In genomic region chr18:54718436-54718773, GRCh38 we compare ENCODE assay signal across 1 cellular context.
TF ChIP-seq lines count a peak whose summit lies in the region.

No MANE protein-coding gene starts in this region.

TF ChIP-seq in SK-N-SH, 30 proteins besides CTCF, POLR2A, EP300 and RAD21 (continued from another document):
- TF ChIP-seq NRF1 (IDR thresholded peaks at IDR 0.05; ENCODE audit: low read depth, low read length): no peak
- no peak for TF ChIP-seq TEAD4 (IDR thresholded peaks at IDR 0.05; ENCODE audit: borderline replicate concordance, insufficient read depth)
- TF ChIP-seq REST (IDR thresholded peaks at IDR 0.05; ENCODE audit: low read depth, low read length): no peak
- TF ChIP-seq EZH2phosphoT487 (IDR thresholded peaks at IDR 0.05; ENCODE audit: borderline replicate concordance, low read depth): no peak
- no peak for TF ChIP-seq JUND (IDR thresholded peaks at IDR 0.05)
- TF ChIP-seq GABPA (IDR thresholded peaks at IDR 0.05; ENCODE audit: low read depth): no peak
- no peak for TF ChIP-seq SMC3 (IDR thresholded peaks at IDR 0.05; ENCODE audit: low read depth, low read length)
- no peak for TF ChIP-seq GATA2 (CRISPR knock-in tag; IDR thresholded peaks at IDR 0.05)
